22 cellular contexts compared by ENCODE assay signal in genomic region chr14:22088614-22089359, GRCh38.
DNase-seq lines count a peak whose midpoint lies in the region; ATAC-seq, FAIRE-seq and TF ChIP-seq lines count a peak whose summit lies in the region.
"Had no signal": no experiment of that assay in that cellular context is flagged by ENCODE, and none has a peak within 500 bp of the region (broad histone marks: within the 10 kb centered on the region; RNA-seq: fewer than 3 reads in every experiment).

No MANE protein-coding gene starts in this region.

- H3K27ac Mint-ChIP-seq in stimulated activated naive B cell treated with anti-CD40 and anti-IgM and Interleukin-4, amounts not matched to agents 10 μg/mL and 1 μg/mL and 100 μg/mL, for 72 hours = no peak overlapping the region
- no peak overlapping the region for H3K27ac Mint-ChIP-seq in nephron progenitor cell
- H3K27ac Mint-ChIP-seq: activated CD4-positive, alpha-beta memory T cell treated with anti-CD3 and anti-CD28 coated beads, Interleukin-2, amount 10 ng/mL, durations not matched to agents 7 days and 5 days; activated naive CD4-positive, alpha-beta T cell treated with anti-CD3 and anti-CD28 coated beads, Interleukin-2, amount 50 U/mL, for 72 hours; B cell; memory B cell; T-helper 1 cell treated with Interleukin-12 subunit alpha and Interleukin-12 subunit beta and Interleukin-4 antibody, amounts not matched to agents 30 μg/mL and 1 μg/mL, for 36 hours had no signal

- no peaks in the 10 kb centered on the region for H3K9me3 Mint-ChIP-seq in stimulated activated naive B cell treated with anti-CD40 and anti-IgM and Interleukin-4, amounts not matched to agents 10 μg/mL and 1 μg/mL and 100 μg/mL, for 72 hours
- H3K9me3 Mint-ChIP-seq in nephron progenitor cell = no peaks in the 10 kb centered on the region
- H3K9me3 Mint-ChIP-seq: activated CD4-positive, alpha-beta memory T cell treated with anti-CD3 and anti-CD28 coated beads, Interleukin-2, amount 10 ng/mL, durations not matched to agents 7 days and 5 days; activated naive CD4-positive, alpha-beta T cell treated with anti-CD3 and anti-CD28 coated beads, Interleukin-2, amount 50 U/mL, for 72 hours; natural killer cell treated with Interleukin-12 subunit alpha and Interleukin-12 subunit beta and Interleukin-15 and Interleukin-18, amount 100 ng/mL, for 72 hours; T-helper 1 cell treated with Interleukin-12 subunit alpha and Interleukin-12 subunit beta and Interleukin-4 antibody, amounts not matched to agents 30 μg/mL and 1 μg/mL, for 36 hours had no signal

- TF ChIP-seq POLR2A in endothelial cell of umbilical vein (IDR thresholded peaks at IDR 0.05; ENCODE audit: low read depth, low read length) (no peak), vagina (IDR thresholded peaks at IDR 0.05) (no peak)

- POLR2A ChIA-PET in endothelial cell of umbilical vein (lab: Charles Lee) = no interaction called here

- no peaks in the 10 kb centered on the region for H3K9me3 ChIP-seq in endothelial cell of umbilical vein (replicated peaks; ENCODE audit: control insufficient read depth, insufficient read depth, low read length)
- H3K9me3 ChIP-seq in vagina = no peaks in the 10 kb centered on the region
- H3K9me3 ChIP-seq: psoas muscle, stomach had no signal

- peak overlapping the region; percentile 2 for H3K4me2 ChIP-seq in endothelial cell of umbilical vein (ENCODE audit: insufficient read depth, low read length)

- H2AFZ ChIP-seq in endothelial cell of umbilical vein (ENCODE audit: low read depth, low read length) = no peak overlapping the region

- no peak overlapping the region for H3K4me3 ChIP-seq in endothelial cell of umbilical vein (replicated peaks in 1 of 3; ENCODE audit: insufficient read depth in 1 of 3, low read depth in 1 of 3, low read length in 3 of 3)
- no peak overlapping the region for H3K4me3 ChIP-seq in vagina
- H3K4me3 ChIP-seq: psoas muscle, stomach had no signal

- intact Hi-C loops in endothelial cell of umbilical vein (cut with micrococcal nuclease) (no loop called here), vagina (cut with DNase I) (no loop called here)

- H3K4me1 Mint-ChIP-seq in stimulated activated naive B cell treated with anti-CD40 and anti-IgM and Interleukin-4, amounts not matched to agents 10 μg/mL and 1 μg/mL and 100 μg/mL, for 72 hours = peaks cover 3 to 5% of the 10 kb centered on the region in 2 donors
- H3K4me1 Mint-ChIP-seq in nephron progenitor cell = no peaks in the 10 kb centered on the region
- H3K4me1 Mint-ChIP-seq: B cell, memory B cell had no signal

- no peaks in the 10 kb centered on the region for H3K79me2 ChIP-seq in endothelial cell of umbilical vein (ENCODE audit: control insufficient read depth, insufficient read depth, low read length)

- no peaks in the 10 kb centered on the region for H3K27me3 ChIP-seq in endothelial cell of umbilical vein (ENCODE audit: control insufficient read depth in 2 of 2, insufficient read depth in 2 of 2, low read length in 2 of 2)
- no peaks in the 10 kb centered on the region for H3K27me3 ChIP-seq in vagina
- H3K27me3 ChIP-seq: stomach had no signal

- dilution Hi-C loops in endothelial cell of umbilical vein (cut with MboI; ENCODE audit: extremely low pct_ligation_motif_present, low sequenced_read_pairs) = no loop called here

- H3K4me1 ChIP-seq in endothelial cell of umbilical vein (ENCODE audit: control insufficient read depth, extremely low read depth, insufficient read depth, low read length) (peaks cover 4% of the 10 kb centered on the region), vagina (peaks cover 5% of the 10 kb centered on the region)
- H3K4me1 ChIP-seq: psoas muscle, stomach had no signal

- H3K27ac ChIP-seq in endothelial cell of umbilical vein (ENCODE audit: insufficient read depth, low read depth, low read length) (no peak overlapping the region), vagina (peak overlapping the region; percentile 49)
- H3K27ac ChIP-seq: psoas muscle had no signal

- TF ChIP-seq CTCF in endothelial cell of umbilical vein (IDR thresholded peaks at IDR 0.05; ENCODE audit: extremely low read depth in 1 of 2, insufficient read depth in 1 of 2, low read depth in 1 of 2, low read length in 2 of 2) (no peak), vagina (IDR thresholded peaks at IDR 0.05) (no peak), nephron progenitor cell (IDR thresholded peaks at IDR 0.05) (no peak), omental fat pad (IDR thresholded peaks at IDR 0.05) (no peak)

- H3K27me3 Mint-ChIP-seq in stimulated activated naive B cell treated with anti-CD40 and anti-IgM and Interleukin-4, amounts not matched to agents 10 μg/mL and 1 μg/mL and 100 μg/mL, for 72 hours = peaks cover 34 to 39% of the 10 kb centered on the region in 2 donors
- H3K27me3 Mint-ChIP-seq in nephron progenitor cell (ENCODE audit: low read depth, poor library complexity) = peaks cover 8% of the 10 kb centered on the region
- H3K27me3 Mint-ChIP-seq: activated CD4-positive, alpha-beta memory T cell treated with anti-CD3 and anti-CD28 coated beads, Interleukin-2, amount 10 ng/mL, durations not matched to agents 7 days and 5 days had no signal

- FAIRE-seq in endothelial cell of umbilical vein (lab: Jason Lieb, UNC) = no peak
- FAIRE-seq: frontal cortex, HepG2 had no signal

- H4K20me1 ChIP-seq in endothelial cell of umbilical vein (replicated peaks; ENCODE audit: control insufficient read depth, extremely low read depth, insufficient read depth, low read length) = no peaks in the 10 kb centered on the region

- H3K36me3 Mint-ChIP-seq in stimulated activated naive B cell treated with anti-CD40 and anti-IgM and Interleukin-4, amounts not matched to agents 10 μg/mL and 1 μg/mL and 100 μg/mL, for 72 hours = no peaks in the 10 kb centered on the region
- no peaks in the 10 kb centered on the region for H3K36me3 Mint-ChIP-seq in nephron progenitor cell (ENCODE audit: low read depth)
- H3K36me3 Mint-ChIP-seq: activated naive CD4-positive, alpha-beta T cell treated with anti-CD3 and anti-CD28 coated beads, Interleukin-2, amount 50 U/mL, for 72 hours; memory B cell; natural killer cell treated with Interleukin-12 subunit alpha and Interleukin-12 subunit beta and Interleukin-15 and Interleukin-18, amount 100 ng/mL, for 72 hours had no signal

- no peaks in the 10 kb centered on the region for H3K9me1 ChIP-seq in endothelial cell of umbilical vein (replicated peaks; ENCODE audit: control insufficient read depth, extremely low read depth, insufficient read depth, low read length)

- CTCF ChIA-PET in endothelial cell of umbilical vein (lab: Charles Lee) = interaction anchor here (1.2 to 4.4 kb wide), 2 partner anchors 8 to 12 kb away, joined by 3 to 29 read pairs; no protein-coding TSS in a partner anchor

- DNase-seq in RPMI7951 (ENCODE audit: low read depth) (peak; percentile 28), endothelial cell of umbilical vein (ENCODE audit: low read depth, low spot score) (peak; percentile 83), lung microvascular endothelial cell (ENCODE audit: low read depth in 2 of 2) (peak; percentile 17 to 73), vagina (ENCODE audit: extremely low spot score in 2 of 2) (no peak), nephron progenitor cell (no peak), omental fat pad (ENCODE audit: low spot score) (no peak)
- no peak for DNase-seq in stimulated activated naive B cell treated with anti-CD40 and anti-IgM and Interleukin-4, amounts not matched to agents 10 μg/mL and 1 μg/mL and 100 μg/mL, for 72 hours
- DNase-seq: activated CD4-positive, alpha-beta memory T cell treated with anti-CD3 and anti-CD28 coated beads, Interleukin-2, amount 10 ng/mL, durations not matched to agents 7 days and 5 days; activated T-cell treated with anti-CD3 and anti-CD28 coated beads, Interleukin-2, amount 50 U/mL, for 48 hours; Calu3; caudate nucleus; effector memory CD4-positive, alpha-beta T cell; NCI-H2029; psoas muscle; stomach had no signal

- no peaks in the 10 kb centered on the region for H3K36me3 ChIP-seq in endothelial cell of umbilical vein (ENCODE audit: control insufficient read depth in 2 of 2, extremely low read depth in 1 of 2, insufficient read depth in 2 of 2, low read length in 2 of 2)
- no peaks in the 10 kb centered on the region for H3K36me3 ChIP-seq in vagina
- H3K36me3 ChIP-seq: stomach had no signal

- no peak for ATAC-seq in stimulated activated naive B cell treated with anti-CD40 and anti-IgM and Interleukin-4, amounts not matched to agents 10 μg/mL and 1 μg/mL and 100 μg/mL, for 72 hours (replicated peaks)
- ATAC-seq in omental fat pad (ENCODE audit: low FRiP score) = no peak
- ATAC-seq: activated naive CD4-positive, alpha-beta T cell treated with anti-CD3 and anti-CD28 coated beads, Interleukin-2, amount 50 U/mL, for 72 hours; HepG2; natural killer cell treated with Interleukin-12 subunit alpha and Interleukin-12 subunit beta and Interleukin-15 and Interleukin-18, amount 100 ng/mL, for 72 hours; psoas muscle had no signal

- no TSS peak for BruUV-seq in endothelial cell of umbilical vein (replicated peaks; lab: Mats Ljungman, UMichigan)

- no peak overlapping the region for H3K9ac ChIP-seq in endothelial cell of umbilical vein (replicated peaks; ENCODE audit: extremely low read depth, insufficient read depth, low read length)

- no peak overlapping the region for H3K4me3 Mint-ChIP-seq in stimulated activated naive B cell treated with anti-CD40 and anti-IgM and Interleukin-4, amounts not matched to agents 10 μg/mL and 1 μg/mL and 100 μg/mL, for 72 hours
- no peak overlapping the region for H3K4me3 Mint-ChIP-seq in nephron progenitor cell
- H3K4me3 Mint-ChIP-seq: activated CD4-positive, alpha-beta memory T cell treated with anti-CD3 and anti-CD28 coated beads, Interleukin-2, amount 10 ng/mL, durations not matched to agents 7 days and 5 days; B cell; memory B cell; T-helper 1 cell treated with Interleukin-12 subunit alpha and Interleukin-12 subunit beta and Interleukin-4 antibody, amounts not matched to agents 30 μg/mL and 1 μg/mL, for 36 hours had no signal

TF ChIP-seq in endothelial cell of umbilical vein, 7 proteins besides CTCF, POLR2A, EP300 and RAD21:
- TF ChIP-seq POLR2AphosphoS5 (IDR thresholded peaks at IDR 0.05; ENCODE audit: insufficient read depth, low read depth, low read length) = no peak
- no peak for TF ChIP-seq MYC (IDR thresholded peaks at IDR 0.05; ENCODE audit: low read depth, low read length)
- no peak for TF ChIP-seq EZH2 (IDR thresholded peaks at IDR 0.05; ENCODE audit: borderline replicate concordance, low read depth, low read length, severe bottlenecking)
- TF ChIP-seq GATA2 (IDR thresholded peaks at IDR 0.05; ENCODE audit: insufficient read depth, insufficient read length, low read depth, low read length) = no peak
- TF ChIP-seq JUN (IDR thresholded peaks at IDR 0.05; ENCODE audit: borderline replicate concordance, insufficient read depth, insufficient read length, low read depth) = peak; percentile 33
- TF ChIP-seq FOS (IDR thresholded peaks at IDR 0.05; ENCODE audit: borderline replicate concordance, insufficient read depth, low read length) = peak; percentile 47
- no peak for TF ChIP-seq MAX (IDR thresholded peaks at IDR 0.05; ENCODE audit: insufficient read depth, insufficient read length)

Comparison
In these comparisons a context has a peak if more than half of its experiments do, and no peak if none do; other contexts are left out.
1. DNase-seq: peak in RPMI7951 (single experiment), endothelial cell of umbilical vein (single experiment) and lung microvascular endothelial cell (2 of 2); none in vagina (0 of 2), stimulated activated naive B cell treated with anti-CD40 and anti-IgM and Interleukin-4, amounts not matched to agents 10 μg/mL and 1 μg/mL and 100 μg/mL, for 72 hours (single experiment), nephron progenitor cell (single experiment) and omental fat pad (single experiment).